ENCODE assay signal across 9 cellular contexts in genomic region chr15:62658498-62658897, GRCh38.
DNase-seq lines count a peak whose midpoint lies in the region; ATAC-seq and TF ChIP-seq lines count a peak whose summit lies in the region.
"Had no signal": no experiment of that assay in that cellular context is flagged by ENCODE, and none has a peak within 500 bp of the region (broad histone marks: within the 10 kb centered on the region; RNA-seq: fewer than 3 reads in every experiment).

No MANE protein-coding gene starts in this region.

- ATAC-seq in GM21447 (IDR thresholded peaks at IDR 0.05; ENCODE audit: unreplicated experiment) (peak; percentile 74), GM21737 (IDR thresholded peaks at IDR 0.05; ENCODE audit: unreplicated experiment) (no peak), HG03135 (IDR thresholded peaks at IDR 0.05; ENCODE audit: unreplicated experiment) (no peak)
- ATAC-seq: Panc1 had no signal

- H3K9me3 ChIP-seq in OCI-LY3 (ENCODE audit: insufficient read depth, low read length) = no peaks in the 10 kb centered on the region; the same call in 1 of the 2 replicates

- H3K9ac ChIP-seq in OCI-LY3 (ENCODE audit: low read length) = 0 out of 2 replicates have a peak overlapping the region, but pooled peaks have one; percentile 4

- no peak overlapping the region for H3K27ac ChIP-seq in OCI-LY3 (ENCODE audit: low read length)

- no peak overlapping the region for H2AFZ ChIP-seq in OCI-LY3 (ENCODE audit: low read depth, low read length)

- no peaks in the 10 kb centered on the region for H3K36me3 ChIP-seq in OCI-LY3 (replicated peaks; ENCODE audit: low read depth, low read length)

- DNase-seq in GDM1 (lab: John Stamatoyannopoulos, UW) (peak; percentile 42), islet precursor cell (peak; percentile 73), H4 (ENCODE audit: low spot score) (no peak), NCI-H2029 (lab: John Stamatoyannopoulos, UW) (no peak)

- H3K4me2 ChIP-seq in OCI-LY3 (ENCODE audit: low read length) = peak overlapping the region; percentile 75

- peak overlapping the region; percentile 64 for H3K4me3 ChIP-seq in OCI-LY3 (ENCODE audit: low read length)

- no peaks in the 10 kb centered on the region for H3K79me2 ChIP-seq in OCI-LY3 (ENCODE audit: low read length)

- no peaks in the 10 kb centered on the region for H4K20me1 ChIP-seq in OCI-LY3 (ENCODE audit: insufficient read depth, low read length)

- no peaks in the 10 kb centered on the region for H3K27me3 ChIP-seq in OCI-LY3 (ENCODE audit: low read depth, low read length)

- no peak for TF ChIP-seq CTCF in OCI-LY3 (IDR thresholded peaks at IDR 0.05; ENCODE audit: low read depth, low read length)

- H3K4me1 ChIP-seq in OCI-LY3 (ENCODE audit: low read length) = peaks cover 24% of the 10 kb centered on the region

Comparison
In these comparisons a context has a peak if more than half of its experiments do, and no peak if none do; other contexts are left out.
1. DNase-seq: peak in GDM1 (single experiment) and islet precursor cell (single experiment); none in H4 (single experiment) and NCI-H2029 (single experiment).